ENCODE assay signal across 1 cellular context in the genomic region with DNA sequence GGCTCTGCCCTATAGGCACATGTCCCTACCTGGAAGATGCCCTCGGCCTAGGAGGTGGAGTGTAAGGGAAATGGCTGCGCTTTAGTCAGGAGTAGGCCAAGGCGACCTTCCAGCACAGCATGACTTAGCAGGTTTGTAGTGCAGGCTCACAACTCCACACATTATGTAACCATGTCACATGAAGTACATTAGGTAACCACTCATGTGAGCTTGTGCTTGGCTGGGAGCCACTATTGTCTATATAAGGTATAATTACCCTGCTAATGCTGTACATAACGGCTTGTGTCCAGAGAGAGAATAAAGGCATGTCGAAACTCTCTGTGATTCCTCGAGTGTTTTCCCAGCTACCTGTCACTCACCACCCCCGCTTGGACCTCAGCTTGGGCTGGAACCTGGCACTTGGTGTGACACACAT.
A peak's percentile ranks its signal among the peaks of the same experiment; 100 is the strongest.
TF ChIP-seq lines count a peak whose summit lies in the region.

No MANE protein-coding gene starts in this region.

TF ChIP-seq in K562, 482 proteins besides CTCF, POLR2A, EP300 and RAD21 (continued from another document and continues in another):
- no peak for TF ChIP-seq CHD7 (IDR thresholded peaks at IDR 0.05; ENCODE audit: low read depth, low read length)
- TF ChIP-seq, protein P1, sequence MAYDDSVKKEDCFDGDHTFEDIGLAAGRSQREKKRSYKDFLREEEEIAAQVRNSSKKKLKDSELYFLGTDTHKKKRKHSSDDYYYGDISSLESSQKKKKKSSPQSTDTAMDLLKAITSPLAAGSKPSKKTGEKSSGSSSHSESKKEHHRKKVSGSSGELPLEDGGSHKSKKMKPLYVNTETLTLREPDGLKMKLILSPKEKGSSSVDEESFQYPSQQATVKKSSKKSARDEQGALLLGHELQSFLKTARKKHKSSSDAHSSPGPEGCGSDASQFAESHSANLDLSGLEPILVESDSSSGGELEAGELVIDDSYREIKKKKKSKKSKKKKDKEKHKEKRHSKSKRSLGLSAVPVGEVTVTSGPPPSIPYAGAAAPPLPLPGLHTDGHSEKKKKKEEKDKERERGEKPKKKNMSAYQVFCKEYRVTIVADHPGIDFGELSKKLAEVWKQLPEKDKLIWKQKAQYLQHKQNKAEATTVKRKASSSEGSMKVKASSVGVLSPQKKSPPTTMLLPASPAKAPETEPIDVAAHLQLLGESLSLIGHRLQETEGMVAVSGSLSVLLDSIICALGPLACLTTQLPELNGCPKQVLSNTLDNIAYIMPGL (CRISPR knock-in tag; IDR thresholded peaks at IDR 0.05), result no peak
- no peak for TF ChIP-seq ZNF408 (CRISPR knock-in tag; IDR thresholded peaks at IDR 0.05; ENCODE audit: low read depth)
- peak; percentile 70 for TF ChIP-seq MAFG (tag; conservative IDR thresholded peaks at IDR 0.05)
- TF ChIP-seq RFX5 (IDR thresholded peaks at IDR 0.05; ENCODE audit: low read depth, low read length), result no peak
- TF ChIP-seq BACH1 (tag; IDR thresholded peaks at IDR 0.05), result peak; percentile 95
- no peak for TF ChIP-seq CHCHD3 (CRISPR knock-in tag; IDR thresholded peaks at IDR 0.05)
- no peak for TF ChIP-seq CREB5 (CRISPR knock-in tag; IDR thresholded peaks at IDR 0.05)
- TF ChIP-seq ZNF354B (CRISPR knock-in tag; IDR thresholded peaks at IDR 0.05), result no peak
- no peak for TF ChIP-seq GTF2B (IDR thresholded peaks at IDR 0.05; ENCODE audit: extremely low read depth, insufficient read length)
- TF ChIP-seq, protein P2, sequence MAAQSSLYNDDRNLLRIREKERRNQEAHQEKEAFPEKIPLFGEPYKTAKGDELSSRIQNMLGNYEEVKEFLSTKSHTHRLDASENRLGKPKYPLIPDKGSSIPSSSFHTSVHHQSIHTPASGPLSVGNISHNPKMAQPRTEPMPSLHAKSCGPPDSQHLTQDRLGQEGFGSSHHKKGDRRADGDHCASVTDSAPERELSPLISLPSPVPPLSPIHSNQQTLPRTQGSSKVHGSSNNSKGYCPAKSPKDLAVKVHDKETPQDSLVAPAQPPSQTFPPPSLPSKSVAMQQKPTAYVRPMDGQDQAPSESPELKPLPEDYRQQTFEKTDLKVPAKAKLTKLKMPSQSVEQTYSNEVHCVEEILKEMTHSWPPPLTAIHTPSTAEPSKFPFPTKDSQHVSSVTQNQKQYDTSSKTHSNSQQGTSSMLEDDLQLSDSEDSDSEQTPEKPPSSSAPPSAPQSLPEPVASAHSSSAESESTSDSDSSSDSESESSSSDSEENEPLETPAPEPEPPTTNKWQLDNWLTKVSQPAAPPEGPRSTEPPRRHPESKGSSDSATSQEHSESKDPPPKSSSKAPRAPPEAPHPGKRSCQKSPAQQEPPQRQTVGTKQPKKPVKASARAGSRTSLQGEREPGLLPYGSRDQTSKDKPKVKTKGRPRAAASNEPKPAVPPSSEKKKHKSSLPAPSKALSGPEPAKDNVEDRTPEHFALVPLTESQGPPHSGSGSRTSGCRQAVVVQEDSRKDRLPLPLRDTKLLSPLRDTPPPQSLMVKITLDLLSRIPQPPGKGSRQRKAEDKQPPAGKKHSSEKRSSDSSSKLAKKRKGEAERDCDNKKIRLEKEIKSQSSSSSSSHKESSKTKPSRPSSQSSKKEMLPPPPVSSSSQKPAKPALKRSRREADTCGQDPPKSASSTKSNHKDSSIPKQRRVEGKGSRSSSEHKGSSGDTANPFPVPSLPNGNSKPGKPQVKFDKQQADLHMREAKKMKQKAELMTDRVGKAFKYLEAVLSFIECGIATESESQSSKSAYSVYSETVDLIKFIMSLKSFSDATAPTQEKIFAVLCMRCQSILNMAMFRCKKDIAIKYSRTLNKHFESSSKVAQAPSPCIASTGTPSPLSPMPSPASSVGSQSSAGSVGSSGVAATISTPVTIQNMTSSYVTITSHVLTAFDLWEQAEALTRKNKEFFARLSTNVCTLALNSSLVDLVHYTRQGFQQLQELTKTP (IDR thresholded peaks at IDR 0.05; ENCODE audit: low read depth in 1 of 2, partially characterized antibody in 2 of 2), result no peak
- no peak for TF ChIP-seq COPS2 (conservative IDR thresholded peaks at IDR 0.05)
- TF ChIP-seq EHMT2 (IDR thresholded peaks at IDR 0.05), result no peak
- TF ChIP-seq GABPB2 (CRISPR knock-in tag; conservative IDR thresholded peaks at IDR 0.05), result no peak
- no peak for TF ChIP-seq KAT8 (IDR thresholded peaks at IDR 0.05; ENCODE audit: low read depth)
- no peak for TF ChIP-seq TRIM28 (IDR thresholded peaks at IDR 0.05)
- no peak for TF ChIP-seq MEF2A (IDR thresholded peaks at IDR 0.05; ENCODE audit: control insufficient read depth, low read depth, low read length)
- no peak for TF ChIP-seq ZNF184 (CRISPR knock-in tag; IDR thresholded peaks at IDR 0.05)
- peak; percentile 67; the same call in 1 of the 2 replicates for TF ChIP-seq HDAC8 (tag; IDR thresholded peaks at IDR 0.05)
- no peak for TF ChIP-seq ESRRB (CRISPR knock-in tag; IDR thresholded peaks at IDR 0.05; ENCODE audit: borderline replicate concordance)
- no peak for TF ChIP-seq NONO (IDR thresholded peaks at IDR 0.05; ENCODE audit: low read depth in 2 of 2, low read length in 1 of 2)
- TF ChIP-seq SMARCC2 (IDR thresholded peaks at IDR 0.05; ENCODE audit: low read depth), result no peak
- TF ChIP-seq, protein P3, sequence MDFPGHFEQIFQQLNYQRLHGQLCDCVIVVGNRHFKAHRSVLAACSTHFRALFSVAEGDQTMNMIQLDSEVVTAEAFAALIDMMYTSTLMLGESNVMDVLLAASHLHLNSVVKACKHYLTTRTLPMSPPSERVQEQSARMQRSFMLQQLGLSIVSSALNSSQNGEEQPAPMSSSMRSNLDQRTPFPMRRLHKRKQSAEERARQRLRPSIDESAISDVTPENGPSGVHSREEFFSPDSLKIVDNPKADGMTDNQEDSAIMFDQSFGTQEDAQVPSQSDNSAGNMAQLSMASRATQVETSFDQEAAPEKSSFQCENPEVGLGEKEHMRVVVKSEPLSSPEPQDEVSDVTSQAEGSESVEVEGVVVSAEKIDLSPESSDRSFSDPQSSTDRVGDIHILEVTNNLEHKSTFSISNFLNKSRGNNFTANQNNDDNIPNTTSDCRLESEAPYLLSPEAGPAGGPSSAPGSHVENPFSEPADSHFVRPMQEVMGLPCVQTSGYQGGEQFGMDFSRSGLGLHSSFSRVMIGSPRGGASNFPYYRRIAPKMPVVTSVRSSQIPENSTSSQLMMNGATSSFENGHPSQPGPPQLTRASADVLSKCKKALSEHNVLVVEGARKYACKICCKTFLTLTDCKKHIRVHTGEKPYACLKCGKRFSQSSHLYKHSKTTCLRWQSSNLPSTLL (IDR thresholded peaks at IDR 0.05), result no peak
- no peak for TF ChIP-seq SRSF1 (IDR thresholded peaks at IDR 0.05; ENCODE audit: low read depth, low read length)
- TF ChIP-seq ZNF785 (CRISPR knock-in tag; IDR thresholded peaks at IDR 0.05), result no peak
- TF ChIP-seq JUNB (CRISPR knock-in tag; conservative IDR thresholded peaks at IDR 0.05), result no peak
- TF ChIP-seq PCBP1 (IDR thresholded peaks at IDR 0.05; ENCODE audit: low read depth, low read length, poor library complexity, severe bottlenecking), result no peak
- TF ChIP-seq RBM22 (IDR thresholded peaks at IDR 0.05; ENCODE audit: low read depth, low read length, poor library complexity, severe bottlenecking), result no peak
- peak; percentile 43; the same call in 1 of the 2 replicates for TF ChIP-seq ATF7 (IDR thresholded peaks at IDR 0.05)
- no peak for TF ChIP-seq HOXB6 (CRISPR knock-in tag; IDR thresholded peaks at IDR 0.05; ENCODE audit: borderline replicate concordance)
- TF ChIP-seq FOXO4 (CRISPR knock-in tag; IDR thresholded peaks at IDR 0.05), result no peak
- 0 out of 2 replicates have a peak, but pooled peaks have one; percentile 34 for TF ChIP-seq TEAD2 (tag; IDR thresholded peaks at IDR 0.05)
- TF ChIP-seq, protein P4, sequence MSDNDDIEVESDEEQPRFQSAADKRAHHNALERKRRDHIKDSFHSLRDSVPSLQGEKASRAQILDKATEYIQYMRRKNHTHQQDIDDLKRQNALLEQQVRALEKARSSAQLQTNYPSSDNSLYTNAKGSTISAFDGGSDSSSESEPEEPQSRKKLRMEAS (CRISPR knock-in tag; IDR thresholded peaks at IDR 0.05), result no peak
- no peak for TF ChIP-seq MEIS2 (IDR thresholded peaks at IDR 0.05; ENCODE audit: partially characterized antibody)
- no peak for TF ChIP-seq ZNF79 (CRISPR knock-in tag; IDR thresholded peaks at IDR 0.05; ENCODE audit: low read depth)
- no peak for TF ChIP-seq SUPT5H (IDR thresholded peaks at IDR 0.05)
- no peak for TF ChIP-seq SMARCA4 (IDR thresholded peaks at IDR 0.05)
